Comparison of ENCODE assay signal across 19 cellular contexts in the genomic region with DNA sequence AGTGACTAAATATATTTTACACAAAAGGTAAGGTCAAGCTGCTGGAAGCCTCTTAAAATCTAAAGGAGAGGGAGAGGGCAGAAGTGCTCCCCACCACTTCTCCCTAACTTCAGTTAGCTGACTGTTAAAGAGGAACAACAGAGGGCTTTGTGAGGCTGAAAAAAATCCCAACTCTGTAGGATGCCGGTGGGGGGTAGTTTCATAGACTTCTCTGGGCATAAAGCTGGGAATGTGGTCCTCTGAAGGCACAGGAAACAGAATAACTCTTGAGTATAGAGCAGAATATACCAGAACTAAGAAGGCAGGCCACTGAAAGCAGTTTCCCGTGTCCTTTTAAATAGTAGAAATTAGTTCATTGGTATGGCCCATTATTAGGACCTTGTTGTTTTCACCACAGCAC.
A peak's percentile ranks its signal among the peaks of the same experiment; 100 is the strongest.
DNase-seq lines count a peak whose midpoint lies in the region; TF ChIP-seq lines count a peak whose summit lies in the region.
"Had no signal": no experiment of that assay in that cellular context is flagged by ENCODE, and none has a peak within 500 bp of the region (broad histone marks: within the 10 kb centered on the region; RNA-seq: fewer than 3 reads in every experiment).

No MANE protein-coding gene starts in this region.

- no peaks in the 10 kb centered on the region for H3K36me3 ChIP-seq in HUES48 (ENCODE audit: control insufficient read depth, insufficient read depth, low read length)
- H3K36me3 ChIP-seq in ectodermal cell (ENCODE audit: control insufficient read depth, insufficient read depth, low read length): no peaks in the 10 kb centered on the region
- H3K36me3 ChIP-seq in smooth muscle cell (ENCODE audit: low read depth): no peaks in the 10 kb centered on the region
- no peaks in the 10 kb centered on the region for H3K36me3 ChIP-seq in trophoblast cell (ENCODE audit: control insufficient read depth in 1 of 2, insufficient read depth in 2 of 2, low read length in 2 of 2)
- no peaks in the 10 kb centered on the region for H3K36me3 ChIP-seq in prostate gland
- H3K36me3 ChIP-seq in brain microvascular endothelial cell (replicated peaks): no peaks in the 10 kb centered on the region

- H3K4me2 ChIP-seq in smooth muscle cell (no peak overlapping the region), trophoblast cell (ENCODE audit: low read length) (no peak overlapping the region)
- H3K4me2 ChIP-seq: A549 had no signal

- peak; percentile 71 for DNase-seq in medulla oblongata (ENCODE audit: extremely low spot score)
- no peak for DNase-seq in smooth muscle cell (lab: John Stamatoyannopoulos, UW; ENCODE audit: unreplicated experiment)
- no peak for DNase-seq in trophoblast cell
- DNase-seq in prostate gland (ENCODE audit: low spot score): no peak
- DNase-seq in activated effector memory CD4-positive, alpha-beta T cell treated with Interleukin-2 at 50 U/mL for 16 hours: no peak
- no peak for DNase-seq in brain microvascular endothelial cell
- DNase-seq: EL; GM23248; NCI-H1417; NCI-H187 treated with DMSO at 0.1 percent for 48 hours; NCI-H2171; NCI-H446; NK-92 treated with Interleukin-12 subunit alpha and Interleukin-12 subunit beta, amount 100 ng/mL, for 24 hours; SHP77 treated with DMSO at 0.1 percent for 48 hours had no signal

- H3K27ac ChIP-seq in HUES48 (ENCODE audit: low read depth, low read length) (peak overlapping the region; percentile 34), ectodermal cell (ENCODE audit: insufficient read depth, low read depth, low read length, poor library complexity, severe bottlenecking) (peak overlapping the region; percentile 56), smooth muscle cell (ENCODE audit: low read depth) (no peak overlapping the region), trophoblast cell (ENCODE audit: low read depth, low read length) (no peak overlapping the region), prostate gland (no peak overlapping the region), brain microvascular endothelial cell (no peak overlapping the region)
- H3K27ac ChIP-seq: A549, C4-2B, GM23248, HL-60 had no signal

- no peaks in the 10 kb centered on the region for H4K20me1 ChIP-seq in smooth muscle cell (ENCODE audit: low read depth)

- no peak overlapping the region for H3K9ac ChIP-seq in HUES48 (ENCODE audit: low read depth, low read length)
- H3K9ac ChIP-seq in smooth muscle cell (ENCODE audit: low read depth): no peak overlapping the region
- no peak overlapping the region for H3K9ac ChIP-seq in trophoblast cell (ENCODE audit: low read length)
- H3K9ac ChIP-seq: GM23248 had no signal

- no peak overlapping the region for H2BK12ac ChIP-seq in trophoblast cell (ENCODE audit: low read length)

- no peak overlapping the region for H3K14ac ChIP-seq in trophoblast cell (ENCODE audit: low read length)

- H3K4ac ChIP-seq in trophoblast cell (ENCODE audit: low read depth, low read length): no peak overlapping the region

- TF ChIP-seq POLR2A in prostate gland (IDR thresholded peaks at IDR 0.05): no peak

- no peak overlapping the region for H2BK5ac ChIP-seq in trophoblast cell (ENCODE audit: low read depth, low read length, poor library complexity)

- H3K79me2 ChIP-seq in smooth muscle cell (ENCODE audit: low read depth) (no peaks in the 10 kb centered on the region), trophoblast cell (ENCODE audit: control insufficient read depth, insufficient read depth, low read length, poor library complexity) (no peaks in the 10 kb centered on the region)

- no peak overlapping the region for H4K12ac ChIP-seq in trophoblast cell (ENCODE audit: low read depth, low read length)

- in situ Hi-C loops in brain microvascular endothelial cell (cut with HindIII; ENCODE audit: low pct_ligation_motif_present, low sequenced_read_pairs): no loop called here

- H3K23ac ChIP-seq in trophoblast cell (ENCODE audit: low read length): no peak overlapping the region

- TF ChIP-seq CTCF in smooth muscle cell (IDR thresholded peaks at IDR 0.05; ENCODE audit: borderline replicate concordance, insufficient read depth, poor library complexity, severe bottlenecking) (no peak), prostate gland (IDR thresholded peaks at IDR 0.05) (no peak), brain microvascular endothelial cell (IDR thresholded peaks at IDR 0.05; ENCODE audit: low read depth, low read length, missing control alignments) (no peak)

- no peaks in the 10 kb centered on the region for H3K79me1 ChIP-seq in trophoblast cell (ENCODE audit: low read length)

- H2AFZ ChIP-seq in smooth muscle cell (ENCODE audit: low read depth): peak overlapping the region; percentile 14
- H2AFZ ChIP-seq in trophoblast cell (ENCODE audit: insufficient read depth, low read length, poor library complexity): no peak overlapping the region
- H2AFZ ChIP-seq: GM23248 had no signal

- H3K4me3 ChIP-seq in HUES48 (ENCODE audit: low read depth, low read length): no peak overlapping the region
- H3K4me3 ChIP-seq in ectodermal cell (ENCODE audit: insufficient read depth, low read depth, low read length): no peak overlapping the region
- H3K4me3 ChIP-seq in smooth muscle cell: no peak overlapping the region
- no peak overlapping the region for H3K4me3 ChIP-seq in trophoblast cell (ENCODE audit: low read depth, low read length)
- no peak overlapping the region for H3K4me3 ChIP-seq in prostate gland
- H3K4me3 ChIP-seq in brain microvascular endothelial cell (ENCODE audit: low read depth, low read length): no peak overlapping the region
- H3K4me3 ChIP-seq: A549, GM23248 had no signal

- no peak overlapping the region for H4K8ac ChIP-seq in trophoblast cell (ENCODE audit: low read depth, low read length)

- no peak overlapping the region for H3K18ac ChIP-seq in trophoblast cell (ENCODE audit: low read length)

- no peaks in the 10 kb centered on the region for H3K27me3 ChIP-seq in HUES48 (ENCODE audit: control insufficient read depth, insufficient read depth, low read length)
- H3K27me3 ChIP-seq in ectodermal cell (ENCODE audit: control insufficient read depth, insufficient read depth, low read length, poor library complexity, severe bottlenecking): no peaks in the 10 kb centered on the region
- H3K27me3 ChIP-seq in smooth muscle cell (ENCODE audit: low read depth): no peaks in the 10 kb centered on the region
- no peaks in the 10 kb centered on the region for H3K27me3 ChIP-seq in trophoblast cell (ENCODE audit: insufficient read depth, low read length)
- H3K27me3 ChIP-seq in prostate gland (replicated peaks; ENCODE audit: insufficient read depth): no peaks in the 10 kb centered on the region
- no peaks in the 10 kb centered on the region for H3K27me3 ChIP-seq in brain microvascular endothelial cell (replicated peaks)

- H3K9me3 ChIP-seq in HUES48 (ENCODE audit: control insufficient read depth, insufficient read depth, low read length) (no peaks in the 10 kb centered on the region), ectodermal cell (ENCODE audit: control insufficient read depth, low read length) (no peaks in the 10 kb centered on the region), smooth muscle cell (replicated peaks; ENCODE audit: low read depth) (no peaks in the 10 kb centered on the region), trophoblast cell (ENCODE audit: insufficient read depth, low read depth, low read length) (no peaks in the 10 kb centered on the region), prostate gland (no peaks in the 10 kb centered on the region)
- H3K9me3 ChIP-seq: A549 had no signal

- H3F3A ChIP-seq in smooth muscle cell (ENCODE audit: low read depth): no peaks in the 10 kb centered on the region

- WGBS in ectodermal cell, 2 experiments: 26 to 54% methylated on average over 2 of the region's 2 CpGs
- 68% methylated on average over 2 of the region's 2 CpGs for WGBS in smooth muscle cell (ENCODE audit: low lambda C conversion rate)
- no CpG with 5 or more reads among the region's 2 CpGs for WGBS in trophoblast cell (ENCODE audit: extremely low coverage, insufficient coverage, insufficient read length)
- 52% methylated on average over 2 of the region's 2 CpGs for WGBS in prostate gland

- intact Hi-C loops in prostate gland (cut with DNase I): no loop called here

- peaks cover 19% of the 10 kb centered on the region for H3K4me1 ChIP-seq in HUES48 (ENCODE audit: control insufficient read depth, insufficient read depth, low read length)
- H3K4me1 ChIP-seq in ectodermal cell (ENCODE audit: control insufficient read depth, insufficient read depth, low read length): peaks cover 17% of the 10 kb centered on the region
- H3K4me1 ChIP-seq in smooth muscle cell (ENCODE audit: low read depth): peaks cover 12% of the 10 kb centered on the region
- no peaks in the 10 kb centered on the region for H3K4me1 ChIP-seq in trophoblast cell (ENCODE audit: control insufficient read depth in 1 of 2, insufficient read depth in 2 of 2, low read length in 2 of 2)
- no peaks in the 10 kb centered on the region for H3K4me1 ChIP-seq in prostate gland (replicated peaks)
- H3K4me1 ChIP-seq: A549 had no signal

- no peak overlapping the region for H2BK120ac ChIP-seq in trophoblast cell (ENCODE audit: insufficient read depth, low read length, poor library complexity)

- no peak overlapping the region for H4K91ac ChIP-seq in trophoblast cell (ENCODE audit: low read depth, low read length)

- no peak overlapping the region for H2AK5ac ChIP-seq in trophoblast cell (ENCODE audit: low read length)

Comparison
In these comparisons a context has a peak if more than half of its experiments do, and no peak if none do; other contexts are left out.
1. H3K27ac ChIP-seq: peak in HUES48 (single experiment) and ectodermal cell (single experiment); none in smooth muscle cell (single experiment), trophoblast cell (single experiment), prostate gland (0 of 2) and brain microvascular endothelial cell (single experiment).